In the genomic region with DNA sequence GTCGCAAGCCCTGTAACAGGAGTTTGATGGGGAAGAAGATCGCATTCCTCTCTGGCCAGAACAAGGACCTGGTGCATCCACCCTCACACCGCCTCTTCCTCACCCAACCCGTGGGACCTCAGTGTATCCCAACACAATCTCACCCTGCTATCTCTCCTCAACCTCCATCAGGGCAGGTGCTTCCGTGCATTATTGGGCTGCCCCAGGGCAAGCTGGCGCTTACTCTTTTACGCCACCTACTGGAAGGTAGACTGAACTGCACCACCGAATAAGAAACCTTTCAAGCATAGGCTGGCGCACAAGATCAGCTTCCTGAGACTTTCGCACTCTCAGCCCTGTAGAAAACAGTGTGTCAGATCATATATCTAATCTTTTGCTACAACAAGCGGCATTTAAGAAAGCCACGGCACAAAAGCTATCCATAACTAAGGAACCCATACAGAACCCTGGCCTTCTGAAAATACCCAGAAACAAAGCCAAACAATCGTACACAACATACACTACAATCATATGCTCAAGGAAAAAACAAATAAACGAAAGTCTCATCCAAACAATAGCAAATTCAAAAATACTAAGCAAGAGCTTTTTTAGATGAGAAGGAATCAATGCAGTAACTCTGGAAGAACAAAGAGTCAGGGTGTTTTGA, we compare ENCODE assay signal across 8 cellular contexts.
DNase-seq lines count a peak whose midpoint lies in the region; ATAC-seq, FAIRE-seq and TF ChIP-seq lines count a peak whose summit lies in the region.

No MANE protein-coding gene starts in this region.

- peak; percentile 90 for ATAC-seq in activated CD8-positive, alpha-beta T cell treated with anti-CD3 and anti-CD28 coated beads, Interleukin-2, amount 10 ng/mL, durations not matched to agents 7 days and 5 days

- in situ Hi-C loops in KBM-7 (cut with MboI; ENCODE audit: low pct_unique_long_range_greater_than_20kb, low sequenced_read_pairs): no loop called here

- no peak for TF ChIP-seq POLR2A in H54 (IDR thresholded peaks at IDR 0.05; ENCODE audit: low read depth, low read length)

- TF ChIP-seq CTCF in 22Rv1 (IDR thresholded peaks at IDR 0.05): peak; percentile 96
- peak; percentile 93 for TF ChIP-seq CTCF in GM10248 (IDR thresholded peaks at IDR 0.05; ENCODE audit: control extremely low read depth, extremely low read depth, low read depth, missing control alignments)

- H3K27me3 Mint-ChIP-seq in activated CD8-positive, alpha-beta T cell treated with anti-CD3 and anti-CD28 coated beads, Interleukin-2, amount 10 ng/mL, durations not matched to agents 7 days and 5 days (ENCODE audit: low read depth): no peaks in the 10 kb centered on the region

- peak; percentile 66 for FAIRE-seq in H54 (lab: Jason Lieb, UNC)

- no peaks in the 10 kb centered on the region for H3K9me3 Mint-ChIP-seq in activated CD8-positive, alpha-beta T cell treated with anti-CD3 and anti-CD28 coated beads, Interleukin-2, amount 10 ng/mL, durations not matched to agents 7 days and 5 days (ENCODE audit: insufficient read depth)

- H3K27ac ChIP-seq in 22Rv1: no peak overlapping the region

- H3K36me3 Mint-ChIP-seq in activated CD8-positive, alpha-beta T cell treated with anti-CD3 and anti-CD28 coated beads, Interleukin-2, amount 10 ng/mL, durations not matched to agents 7 days and 5 days (ENCODE audit: low read depth): no peaks in the 10 kb centered on the region

- H3K4me1 Mint-ChIP-seq in activated CD8-positive, alpha-beta T cell treated with anti-CD3 and anti-CD28 coated beads, Interleukin-2, amount 10 ng/mL, durations not matched to agents 7 days and 5 days (ENCODE audit: low read depth): peaks cover 2% of the 10 kb centered on the region

- DNase-seq in GM10248 (ENCODE audit: extremely low spot score) (peak; percentile 43), H54 (ENCODE audit: insufficient read length, low spot score) (peak; percentile 8), KBM-7 (peak; percentile 48), globus pallidus (ENCODE audit: low spot score) (peak; percentile 39), DMS114 treated with DMSO at 0.1 percent for 48 hours (lab: John Stamatoyannopoulos, UW; ENCODE audit: unreplicated experiment) (no peak)
- peak; percentile 52 for DNase-seq in activated CD8-positive, alpha-beta T cell treated with anti-CD3 and anti-CD28 coated beads, Interleukin-2, amount 10 ng/mL, durations not matched to agents 7 days and 5 days
- DNase-seq in stimulated activated CD4-positive, alpha-beta T cell treated with anti-CD3 and anti-CD28 coated beads, Interleukin-12 subunit alpha, Interleukin-12 subunit beta, amount 100 ng/mL, for 48 hours (ENCODE audit: low read depth in 2 of 3, low spot score in 1 of 3): peak in 2 of 3 donors; percentile 3 to 20

- no peak overlapping the region for H3K27ac Mint-ChIP-seq in activated CD8-positive, alpha-beta T cell treated with anti-CD3 and anti-CD28 coated beads, Interleukin-2, amount 10 ng/mL, durations not matched to agents 7 days and 5 days

- CTCF ChIA-PET in GM10248 (lab: Yijun Ruan, JAX): interaction anchor here (0.7 to 2.9 kb wide), 33 partner anchors 10 to 731 kb away, joined by 3 to 39 read pairs (median 4); no protein-coding TSS in a partner anchor
- CTCF ChIA-PET in activated CD8-positive, alpha-beta T cell treated with anti-CD3 and anti-CD28 coated beads, Interleukin-2, amount 10 ng/mL, durations not matched to agents 7 days and 5 days (lab: Charles Lee): interaction anchor here (0.7 to 2.6 kb wide), 9 partner anchors 8 to 1818 kb away, joined by 3 to 28 read pairs (median 3); no protein-coding TSS in a partner anchor

- H3K4me3 Mint-ChIP-seq in activated CD8-positive, alpha-beta T cell treated with anti-CD3 and anti-CD28 coated beads, Interleukin-2, amount 10 ng/mL, durations not matched to agents 7 days and 5 days: no peak overlapping the region

- POLR2A ChIA-PET in GM10248 (lab: Yijun Ruan, JAX): no interaction called here
- POLR2A ChIA-PET in activated CD8-positive, alpha-beta T cell treated with anti-CD3 and anti-CD28 coated beads, Interleukin-2, amount 10 ng/mL, durations not matched to agents 7 days and 5 days (lab: Charles Lee): interaction anchor here (0.9 kb wide), 1 partner anchor 43 kb away, joined by 3 read pairs; no protein-coding TSS in a partner anchor
